ENCODE assay signal across 28 cellular contexts in the genomic region with DNA sequence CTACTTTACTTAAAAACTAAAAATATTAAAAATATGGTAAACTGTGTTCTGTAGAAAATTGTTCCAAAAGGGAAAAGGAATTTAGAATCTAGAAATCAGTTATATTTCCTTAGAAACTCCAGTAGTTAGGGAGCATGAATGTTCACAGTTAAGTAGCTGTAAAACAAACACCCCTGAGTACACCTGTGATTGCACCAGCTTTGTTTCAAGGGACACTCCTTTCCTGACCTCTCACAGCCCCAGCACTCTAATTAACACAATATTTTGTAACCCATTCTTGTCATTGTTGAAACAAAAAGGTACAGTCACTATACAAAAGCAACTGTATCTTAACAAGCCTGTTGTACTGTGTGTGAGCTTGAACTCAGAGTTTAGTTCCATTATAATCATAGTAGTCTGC.
"Had no signal": no experiment of that assay in that cellular context is flagged by ENCODE, and none has a peak within 500 bp of the region (broad histone marks: within the 10 kb centered on the region; RNA-seq: fewer than 3 reads in every experiment).

No MANE protein-coding gene starts in this region.

- H3K4me1 ChIP-seq: Peyer's patch, SJCRH30 had no signal

- DNase-seq: activated CD4-positive, alpha-beta T cell treated with anti-CD3 and anti-CD28 coated beads for 48 hours; activated CD4-positive, alpha-beta T cell treated with anti-CD3 and anti-CD28 coated beads, Interleukin-2, amount 50 U/mL, for 4 hours; activated CD4-positive, CD25-positive, alpha-beta regulatory T cell treated with anti-CD3 and anti-CD28 coated beads, Interleukin-2, amount 50 U/mL, for 72 hours; activated CD8-positive, alpha-beta memory T cell treated with anti-CD3 and anti-CD28 coated beads, Interleukin-2, amount 50 U/mL, for 48 hours; activated CD8-positive, alpha-beta T cell treated with anti-CD3 and anti-CD28 coated beads, Interleukin-2, amount 10 ng/mL, durations not matched to agents 7 days and 5 days; activated naive CD4-positive, alpha-beta T cell treated with anti-CD3 and anti-CD28 coated beads, Interleukin-2, amount 50 U/mL, for 16 hours; activated naive CD8-positive, alpha-beta T cell treated with anti-CD3 and anti-CD28 coated beads, Interleukin-2, amount 10 ng/mL, durations not matched to agents 7 days and 5 days; activated T-cell treated with anti-CD3 and anti-CD28 coated beads, Interleukin-2, amount 50 U/mL, for 1 hour; adrenal gland; anterior cingulate cortex; caudate nucleus; KG1; MG63; MV-4-11; NCI-H1092 treated with DMSO at 0.1 percent for 48 hours; NCI-H1436 treated with DMSO at 0.1 percent for 48 hours; NCI-H1930; NCI-H510A treated with DMSO at 0.1 percent for 48 hours; NCI-H82; NK-92 treated with Interleukin-12 subunit alpha and Interleukin-12 subunit beta, amount 100 ng/mL, for 24 hours; OCI-M1; Peyer's patch; Right ventricle myocardium superior; SJCRH30; SK-N-SH; T-helper 1 cell; WERI-Rb-1 had no signal

- ATAC-seq: activated CD8-positive, alpha-beta T cell treated with anti-CD3 and anti-CD28 coated beads, Interleukin-2, amount 10 ng/mL, durations not matched to agents 7 days and 5 days had no signal

- H3K9ac ChIP-seq: SK-N-SH had no signal

- H3K4me3 ChIP-seq: adrenal gland, MG63, Peyer's patch, SJCRH30 had no signal

- H3K27me3 ChIP-seq: adrenal gland, MG63, Peyer's patch, SJCRH30 had no signal

- H3K4me2 ChIP-seq: SK-N-SH had no signal

- H3K36me3 ChIP-seq: adrenal gland, MG63, Peyer's patch, SJCRH30, WERI-Rb-1 had no signal

- H3K27ac ChIP-seq: adrenal gland, Peyer's patch, RWPE1, SJCRH30, WERI-Rb-1 had no signal

- H3K9me3 ChIP-seq: adrenal gland, MG63, Peyer's patch, SJCRH30, SK-N-SH had no signal
